In genomic region chr6:36985963-36986703, GRCh38 we compare ENCODE assay signal across 8 cellular contexts. TPM values are rescaled to one million over a fixed set of nuclear protein-coding genes. Genes with fewer than 3 reads are reported as not detected.
DNase-seq lines count a peak whose midpoint lies in the region; TF ChIP-seq lines count a peak whose summit lies in the region.

Gene MTCH1, minus strand, starts transcription at chr6:36986196. Its CDS starts 23 bp downstream, at chr6:36986173.

- H3K4me1 ChIP-seq in stomach, result peaks cover 33 to 54% (median 48%) of the 10 kb centered on the region in 4 donors

- no peaks in the 10 kb centered on the region for H3K27me3 Mint-ChIP-seq in neural crest cell (ENCODE audit: low read depth)

- no peaks in the 10 kb centered on the region for H3K36me3 Mint-ChIP-seq in neural crest cell (ENCODE audit: low read depth)

- peak within 1 kb of the TSS; percentile 98 for H3K4me3 Mint-ChIP-seq in neural crest cell

- peaks cover 21% of the 10 kb centered on the region for H3K4me1 Mint-ChIP-seq in neural crest cell

- TF ChIP-seq CTCF in neural crest cell (conservative IDR thresholded peaks at IDR 0.05) (no peak), stomach (IDR thresholded peaks at IDR 0.05) (no peak)

- peak within 1 kb of the TSS; percentile 91 to 100 (median 94) for H3K4me3 ChIP-seq in stomach

- peak; percentile 91 for DNase-seq in ELR (ENCODE audit: low read depth)
- DNase-seq in GOT3 (lab: John Stamatoyannopoulos, UW), result peak; percentile 72
- peak; percentile 85 for DNase-seq in LHCN-M2 (ENCODE audit: low read depth)
- peak; percentile 95 for DNase-seq in activated effector memory CD4-positive, alpha-beta T cell treated with anti-CD3 and anti-CD28 coated beads, Interleukin-2, amount 50 U/mL, for 16 hours
- peak; percentile 71 for DNase-seq in fibroblast of the conjunctiva (ENCODE audit: low read depth)
- peak; percentile 83 for DNase-seq in neural crest cell (ENCODE audit: low read depth, low spot score)
- DNase-seq in stomach, result peak; percentile 92

- no peaks in the 10 kb centered on the region for H3K27me3 ChIP-seq in stomach

- H3K9me3 Mint-ChIP-seq in neural crest cell, result no peaks in the 10 kb centered on the region

- H3K27ac ChIP-seq in stomach, result peak within 1 kb of the TSS; percentile 97 to 99 (median 99)

- intact Hi-C loops in stomach (cut with DNase I; ENCODE audit: low total_unique reads), result no loop called here

- H3K27ac Mint-ChIP-seq in neural crest cell (ENCODE audit: unreplicated experiment), result peak within 1 kb of the TSS; percentile 98

- peak; percentile 97 for TF ChIP-seq POLR2A in Raji (IDR thresholded peaks at IDR 0.05; ENCODE audit: insufficient read depth, low read depth, low read length)
- peak in 1 of 4 donors; percentile 9 for TF ChIP-seq POLR2A in stomach (IDR thresholded peaks at IDR 0.05)

- H3K9me3 ChIP-seq in stomach, result no peaks in the 10 kb centered on the region

- peaks cover 0 to 13% (median 8%) of the 10 kb centered on the region in 4 donors for H3K36me3 ChIP-seq in stomach

- WGBS in stomach, 5 donors, result 0 to 3% (median 1%) methylated on average over 19 to 90 of the region's 90 CpGs

- TF ChIP-seq EP300 in stomach (IDR thresholded peaks at IDR 0.05), result no peak

RNA-seq across cellular contexts. Expression of gene MTCH1, which starts in this region (rescaled TPM):
- total RNA-seq in LHCN-M2 (2014; rRNA removed), result 224 and 234 TPM in 2 replicates
- 194 TPM for polyA plus RNA-seq in LHCN-M2 (2012)
- 182 and 193 TPM in 2 replicates for total RNA-seq in neural crest cell
- total RNA-seq in stomach, result 100 to 1,000 TPM; 123 to 202 (median 189) TPM
- 100 to 1,000 TPM; 110 to 172 (median 122) TPM for polyA plus RNA-seq in stomach

Comparison
In these comparisons a context has a peak if more than half of its experiments do, and no peak if none do; other contexts are left out.
1. Peak in every context shown above with its lines: DNase-seq, H3K4me3 ChIP-seq and H3K27ac ChIP-seq.